Comparison of ENCODE assay signal across 13 cellular contexts in the genomic region with DNA sequence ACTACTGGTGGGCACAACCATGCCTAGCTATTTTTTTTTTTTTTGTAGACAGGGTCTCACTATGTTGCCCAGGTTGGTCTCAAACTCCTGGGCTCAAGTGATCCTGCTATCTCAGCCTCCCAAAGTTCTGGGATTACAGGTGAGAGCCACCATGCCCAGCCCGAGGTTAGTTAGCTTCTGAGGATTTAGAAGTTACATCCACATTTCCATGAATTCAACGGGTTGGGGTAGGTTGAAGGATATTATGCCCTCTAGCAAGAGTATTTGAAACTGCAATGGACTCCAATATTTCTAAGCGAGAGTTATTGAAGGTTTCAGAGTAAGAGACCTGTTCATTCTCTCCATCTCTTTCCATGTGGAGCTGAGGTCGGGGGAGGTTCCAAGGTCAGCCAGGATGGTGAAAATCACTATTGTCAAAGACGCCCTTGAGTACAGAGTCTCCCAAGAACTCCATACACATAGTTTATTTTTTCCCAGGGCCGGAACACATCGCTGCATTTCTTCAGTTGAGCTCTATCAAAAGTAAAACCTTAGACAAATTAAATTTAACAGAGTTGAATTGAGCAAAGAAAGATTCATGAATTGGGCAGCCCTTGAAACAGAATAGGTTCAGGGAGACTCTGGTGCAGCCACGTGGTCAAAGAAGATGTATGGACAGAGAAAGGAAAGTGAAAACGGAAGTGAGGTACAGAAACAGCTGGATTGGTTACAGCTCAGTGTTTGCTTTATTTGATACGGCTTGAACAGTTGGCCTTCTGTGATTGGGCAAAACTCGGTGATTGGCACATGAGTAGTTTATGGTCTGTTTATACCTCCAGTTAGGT. TPM values are rescaled to one million over a fixed set of nuclear protein-coding genes. Genes with fewer than 3 reads are reported as not detected.
DNase-seq lines count a peak whose midpoint lies in the region; ATAC-seq and TF ChIP-seq lines count a peak whose summit lies in the region.
"Had no signal": no experiment of that assay in that cellular context is flagged by ENCODE, and none has a peak within 500 bp of the region (broad histone marks: within the 10 kb centered on the region; RNA-seq: fewer than 3 reads in every experiment).

No MANE protein-coding gene starts in this region.

- no peak overlapping the region for H3K4me3 ChIP-seq in breast epithelium
- no peak overlapping the region for H3K4me3 ChIP-seq in thyroid gland (replicated peaks in 1 of 3)
- H3K4me3 ChIP-seq: heart right ventricle, Peyer's patch had no signal

- no peaks in the 10 kb centered on the region for H3K4me1 ChIP-seq in breast epithelium
- H3K4me1 ChIP-seq in thyroid gland = no peaks in the 10 kb centered on the region

- H3K27me3 ChIP-seq in breast epithelium (no peaks in the 10 kb centered on the region), thyroid gland (no peaks in the 10 kb centered on the region)
- H3K27me3 ChIP-seq: heart right ventricle, Peyer's patch had no signal

- no peak for TF ChIP-seq POLR2A in breast epithelium (IDR thresholded peaks at IDR 0.05)
- no peak for TF ChIP-seq POLR2A in thyroid gland (IDR thresholded peaks at IDR 0.05)

- no TSS peak for BruUV-seq in MCF 10A (replicated peaks; lab: Mats Ljungman, UMichigan)

- CTCF ChIA-PET in MCF 10A (lab: Yijun Ruan, JAX) = interaction anchor here (0.5 to 1.7 kb wide), 11 partner anchors 8 to 408 kb away, joined by 3 to 12 read pairs (median 4); no protein-coding TSS in a partner anchor

- H3K4me3 Mint-ChIP-seq in MCF 10A (ENCODE audit: unreplicated experiment) = no peak overlapping the region
- H3K4me3 Mint-ChIP-seq: activated CD4-positive, alpha-beta memory T cell treated with anti-CD3 and anti-CD28 coated beads, Interleukin-2, amount 10 ng/mL, durations not matched to agents 7 days and 5 days; CD8-positive, alpha-beta memory T cell had no signal

- H3K36me3 ChIP-seq in breast epithelium = no peaks in the 10 kb centered on the region
- no peaks in the 10 kb centered on the region for H3K36me3 ChIP-seq in thyroid gland
- H3K36me3 ChIP-seq: heart right ventricle, Peyer's patch had no signal

- TF ChIP-seq CTCF in MCF 10A (IDR thresholded peaks at IDR 0.05; ENCODE audit: unreplicated experiment) = no peak
- no peak for TF ChIP-seq CTCF in breast epithelium (IDR thresholded peaks at IDR 0.05)
- TF ChIP-seq CTCF in thyroid gland (IDR thresholded peaks at IDR 0.05) = no peak

- no peaks in the 10 kb centered on the region for H3K36me3 Mint-ChIP-seq in MCF 10A (ENCODE audit: insufficient read depth, unreplicated experiment)

- no peaks in the 10 kb centered on the region for H3K9me3 Mint-ChIP-seq in MCF 10A (ENCODE audit: unreplicated experiment)

- POLR2A ChIA-PET in MCF 10A (lab: Yijun Ruan, JAX) = interaction anchor here (0.6 to 2.0 kb wide), 5 partner anchors 8 to 138 kb away, joined by 3 to 7 read pairs (median 4); a partner anchor contains a TSS

- H3K4me1 Mint-ChIP-seq in MCF 10A (ENCODE audit: insufficient read depth, unreplicated experiment) = peaks cover 23% of the 10 kb centered on the region

- H3K27ac ChIP-seq in breast epithelium (no peak overlapping the region), thyroid gland (no peak overlapping the region)
- H3K27ac ChIP-seq: heart right ventricle, Peyer's patch had no signal

- no peaks in the 10 kb centered on the region for H3K27me3 Mint-ChIP-seq in MCF 10A (ENCODE audit: insufficient read depth, unreplicated experiment)

- intact Hi-C loops in MCF 10A (cut with micrococcal nuclease) (no loop called here), breast epithelium (cut with DNase I; ENCODE audit: low total_unique reads) (no loop called here), thyroid gland (cut with DNase I) (no loop called here)

- no peak overlapping the region for H3K27ac Mint-ChIP-seq in MCF 10A (ENCODE audit: low read depth, unreplicated experiment)
- H3K27ac Mint-ChIP-seq: activated CD4-positive, alpha-beta memory T cell treated with anti-CD3 and anti-CD28 coated beads, Interleukin-2, amount 10 ng/mL, durations not matched to agents 7 days and 5 days; CD8-positive, alpha-beta memory T cell had no signal

- WGBS in thyroid gland, 2 donors = 79 to 80% methylated on average over 11 of the region's 11 CpGs

- no peaks in the 10 kb centered on the region for H3K9me3 ChIP-seq in breast epithelium
- H3K9me3 ChIP-seq in thyroid gland = no peaks in the 10 kb centered on the region
- H3K9me3 ChIP-seq: Peyer's patch had no signal

- peak; percentile 67 for DNase-seq in MCF 10A (ENCODE audit: unreplicated experiment)
- DNase-seq in breast epithelium (ENCODE audit: low spot score in 2 of 2) = no peak
- DNase-seq in NOMO-1 treated with DMSO at 0.1 percent for 48 hours (lab: John Stamatoyannopoulos, UW; ENCODE audit: unreplicated experiment) = peak; percentile 89
- DNase-seq in dermis blood vessel endothelial cell = peak; percentile 21
- DNase-seq in thyroid gland = no peak
- no peak for DNase-seq in cerebellar cortex (ENCODE audit: low spot score)
- DNase-seq: activated CD4-positive, alpha-beta memory T cell treated with anti-CD3 and anti-CD28 coated beads, Interleukin-2, amount 10 ng/mL, durations not matched to agents 7 days and 5 days; CD8-positive, alpha-beta memory T cell; heart right ventricle; midbrain had no signal

- ATAC-seq in HG03378 (IDR thresholded peaks at IDR 0.05; ENCODE audit: unreplicated experiment) (no peak), HG03025 (IDR thresholded peaks at IDR 0.05; ENCODE audit: low FRiP score, unreplicated experiment) (no peak)
- ATAC-seq: heart right ventricle had no signal

RNA-seq across cellular contexts. Expression of a gene that starts 19.0 kb away (rescaled TPM):
- total RNA-seq in MCF 10A (2022) (49.3 and 53.7 TPM in 2 replicates), breast epithelium (10 to 100 TPM; 36.1 to 66.6 (median 40.3) TPM), dermis blood vessel endothelial cell (40.2 and 51.3 TPM in 2 replicates), thyroid gland (10 to 100 TPM; 34.2 to 47.0 (median 39.7) TPM)

RNA-seq across cellular contexts. Expression of a gene that starts 27.3 kb away (rescaled TPM):
- total RNA-seq in MCF 10A (2022) (19.0 and 21.4 TPM in 2 replicates), breast epithelium (10 to 100 TPM; 13.8 to 20.2 (median 16.4) TPM), dermis blood vessel endothelial cell (23.5 and 32.1 TPM in 2 replicates), thyroid gland (10 to 100 TPM; 26.4 to 41.9 (median 38.4) TPM)

Comparison
In these comparisons a context has a peak if more than half of its experiments do, and no peak if none do; other contexts are left out.
1. DNase-seq: peak in MCF 10A (single experiment), NOMO-1 treated with DMSO at 0.1 percent for 48 hours (single experiment) and dermis blood vessel endothelial cell (single experiment); none in breast epithelium (0 of 2), thyroid gland (0 of 2) and cerebellar cortex (single experiment).